ENCODE assay signal across 16 cellular contexts in the genomic region with DNA sequence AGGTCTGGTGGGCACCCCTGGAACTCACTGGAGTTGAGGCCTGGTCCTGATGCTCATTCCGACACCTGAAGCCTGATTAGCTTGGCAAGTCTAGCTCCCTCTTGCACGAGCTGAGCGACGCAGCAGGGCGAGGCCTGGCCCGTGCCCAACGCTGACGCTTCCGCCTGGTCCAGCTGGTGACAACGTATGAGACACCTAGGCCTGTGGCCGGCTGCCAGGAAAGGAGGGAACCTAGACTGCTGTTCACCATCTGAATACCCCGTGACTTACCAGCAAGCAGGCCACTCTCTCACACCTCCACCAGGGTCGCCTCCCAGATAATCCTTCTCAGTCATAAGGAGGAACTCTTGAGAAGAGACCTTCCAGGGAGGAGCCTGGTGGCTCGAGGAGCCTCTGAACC. TPM values are rescaled to one million over a fixed set of nuclear protein-coding genes. Genes with fewer than 3 reads are reported as not detected.
DNase-seq lines count a peak whose midpoint lies in the region; ATAC-seq, FAIRE-seq and TF ChIP-seq lines count a peak whose summit lies in the region.
"Had no signal": no experiment of that assay in that cellular context is flagged by ENCODE, and none has a peak within 500 bp of the region (broad histone marks: within the 10 kb centered on the region; RNA-seq: fewer than 3 reads in every experiment).

No MANE protein-coding gene starts in this region.

- no peaks in the 10 kb centered on the region for H3K9me3 Mint-ChIP-seq in MCF 10A (ENCODE audit: unreplicated experiment)
- no peaks in the 10 kb centered on the region for H3K9me3 Mint-ChIP-seq in stimulated activated effector memory CD8-positive, alpha-beta T cell treated with anti-CD3 and anti-CD28 coated beads, Interleukin-12 subunit alpha, Interleukin-12 subunit beta, amount 100 ng/mL, for 72 hours
- H3K9me3 Mint-ChIP-seq: central memory CD8-positive, alpha-beta T cell had no signal

- H3K4me1 Mint-ChIP-seq in MCF 10A (ENCODE audit: insufficient read depth, unreplicated experiment) (peaks cover 16% of the 10 kb centered on the region), T-helper 17 cell (peaks cover 3% of the 10 kb centered on the region)
- peaks cover 8% of the 10 kb centered on the region for H3K4me1 Mint-ChIP-seq in stimulated activated effector memory CD8-positive, alpha-beta T cell treated with anti-CD3 and anti-CD28 coated beads, Interleukin-12 subunit alpha, Interleukin-12 subunit beta, amount 100 ng/mL, for 72 hours

- H3K9ac ChIP-seq in mammary epithelial cell (ENCODE audit: insufficient read depth, low read length) = no peak overlapping the region
- H3K9ac ChIP-seq: GM23248 had no signal

- BruUV-seq in MCF 10A (replicated peaks; lab: Mats Ljungman, UMichigan) (no TSS peak), mammary epithelial cell (replicated peaks; lab: Mats Ljungman, UMichigan) (no TSS peak)

- peak; percentile 33 for ATAC-seq in body of pancreas
- peak; percentile 7 for ATAC-seq in stimulated activated effector memory CD8-positive, alpha-beta T cell treated with anti-CD3 and anti-CD28 coated beads, Interleukin-12 subunit alpha, Interleukin-12 subunit beta, amount 100 ng/mL, for 72 hours
- ATAC-seq in T-helper 17 cell = no peak
- no peak for ATAC-seq in GM19397 (IDR thresholded peaks at IDR 0.05; ENCODE audit: unreplicated experiment)

- no peaks in the 10 kb centered on the region for H3K27me3 ChIP-seq in mammary epithelial cell (ENCODE audit: insufficient read depth, low read length)
- H3K27me3 ChIP-seq in body of pancreas = no peaks in the 10 kb centered on the region
- H3K27me3 ChIP-seq: SJSA1, vagina had no signal

- no peak overlapping the region for H2AFZ ChIP-seq in mammary epithelial cell (ENCODE audit: low read depth, low read length)
- H2AFZ ChIP-seq: GM23248 had no signal

- H4K20me1 ChIP-seq in mammary epithelial cell (ENCODE audit: insufficient read depth, low read length) = no peaks in the 10 kb centered on the region

- H3K4me3 Mint-ChIP-seq in MCF 10A (ENCODE audit: unreplicated experiment) = no peak overlapping the region
- no peak overlapping the region for H3K4me3 Mint-ChIP-seq in stimulated activated effector memory CD8-positive, alpha-beta T cell treated with anti-CD3 and anti-CD28 coated beads, Interleukin-12 subunit alpha, Interleukin-12 subunit beta, amount 100 ng/mL, for 72 hours
- H3K4me3 Mint-ChIP-seq in T-helper 17 cell = no peak overlapping the region
- H3K4me3 Mint-ChIP-seq: central memory CD8-positive, alpha-beta T cell had no signal

- CTCF ChIA-PET in MCF 10A (lab: Yijun Ruan, JAX) = interaction anchor here (0.6 to 2.4 kb wide), 5 partner anchors 9 to 32 kb away, joined by 3 to 16 read pairs (median 4); no protein-coding TSS in a partner anchor
- CTCF ChIA-PET in mammary epithelial cell (lab: Charles Lee; ENCODE audit: low non-redundant PET) = no interaction called here

- WGBS in mammary epithelial cell (ENCODE audit: low coverage, missing lambda C conversion rate) = 81% methylated on average over 7 of the region's 14 CpGs
- WGBS in body of pancreas, 2 donors = 66 to 83% methylated on average over 2 to 14 of the region's 14 CpGs

- TF ChIP-seq CTCF in MCF 10A (IDR thresholded peaks at IDR 0.05; ENCODE audit: unreplicated experiment) (no peak), mammary epithelial cell (conservative IDR thresholded peaks at IDR 0.05 in 1 of 2, IDR thresholded peaks at IDR 0.05 in 1 of 2; ENCODE audit: extremely low read depth in 1 of 2, insufficient read depth in 1 of 2, low read depth in 1 of 2, low read length in 2 of 2) (no peak), body of pancreas (IDR thresholded peaks at IDR 0.05) (no peak)

- H3K27ac Mint-ChIP-seq in MCF 10A (ENCODE audit: low read depth, unreplicated experiment) (peak overlapping the region; percentile 54), T-helper 17 cell (no peak overlapping the region)
- no peak overlapping the region for H3K27ac Mint-ChIP-seq in stimulated activated effector memory CD8-positive, alpha-beta T cell treated with anti-CD3 and anti-CD28 coated beads, Interleukin-12 subunit alpha, Interleukin-12 subunit beta, amount 100 ng/mL, for 72 hours

- H3K4me1 ChIP-seq in mammary epithelial cell (ENCODE audit: insufficient read depth, low read length) (peaks cover 7% of the 10 kb centered on the region), body of pancreas (no peaks in the 10 kb centered on the region)
- H3K4me1 ChIP-seq: SJSA1, vagina had no signal

- no peak overlapping the region for H3K4me2 ChIP-seq in mammary epithelial cell (ENCODE audit: insufficient read depth, low read depth, low read length)

- DNase-seq in MCF 10A (ENCODE audit: unreplicated experiment) (peak; percentile 92), mammary epithelial cell (no peak), NCI-H2171 treated with DMSO at 0.1 percent for 48 hours (lab: John Stamatoyannopoulos, UW) (peak; percentile 98), body of pancreas (peak; percentile 34 to 65 (median 64)), GM12891 (ENCODE audit: insufficient read length, low spot score) (no peak), T-helper 17 cell (no peak)
- DNase-seq in stimulated activated effector memory CD8-positive, alpha-beta T cell treated with anti-CD3 and anti-CD28 coated beads, Interleukin-12 subunit alpha, Interleukin-12 subunit beta, amount 100 ng/mL, for 72 hours (ENCODE audit: low spot score in 2 of 2) = no peak
- DNase-seq: activated gamma-delta T cell, foreskin fibroblast, GM23248 had no signal

- H3K9me3 ChIP-seq in mammary epithelial cell (replicated peaks; ENCODE audit: insufficient read depth, low read length) (no peaks in the 10 kb centered on the region), body of pancreas (no peaks in the 10 kb centered on the region), T-helper 17 cell (ENCODE audit: control insufficient read depth, low read length, poor library complexity, severe bottlenecking) (no peaks in the 10 kb centered on the region)
- H3K9me3 ChIP-seq: SJSA1, vagina had no signal

- H3K79me2 ChIP-seq in mammary epithelial cell (ENCODE audit: insufficient read depth, low read length) = peaks cover 12% of the 10 kb centered on the region

- H3K36me3 ChIP-seq in mammary epithelial cell (ENCODE audit: insufficient read depth, low read length) = peaks cover 7% of the 10 kb centered on the region
- peaks cover 0 to 10% of the 10 kb centered on the region in 2 donors for H3K36me3 ChIP-seq in body of pancreas (replicated peaks in 1 of 2; ENCODE audit: insufficient read depth in 1 of 2, low read depth in 2 of 2)

- in situ Hi-C loops in mammary epithelial cell (cut with MboI; ENCODE audit: low sequenced_read_pairs in 2 of 2) = no loop called here

- no peak overlapping the region for H3K27ac ChIP-seq in mammary epithelial cell (ENCODE audit: insufficient read depth, low read depth, low read length)
- no peak overlapping the region for H3K27ac ChIP-seq in body of pancreas
- H3K27ac ChIP-seq: GM23248, SJSA1, vagina had no signal

- intact Hi-C loops in MCF 10A (cut with micrococcal nuclease) = no loop called here
- intact Hi-C loops in mammary epithelial cell (cut with micrococcal nuclease) = no loop called here
- intact Hi-C loops in body of pancreas (cut with DNase I) = no loop called here

- no peak for FAIRE-seq in GM12891 (lab: Jason Lieb, UNC)
- FAIRE-seq: G401.6 had no signal

- H3K27me3 Mint-ChIP-seq in MCF 10A (ENCODE audit: insufficient read depth, unreplicated experiment) = no peaks in the 10 kb centered on the region
- no peaks in the 10 kb centered on the region for H3K27me3 Mint-ChIP-seq in T-helper 17 cell
- H3K27me3 Mint-ChIP-seq: central memory CD8-positive, alpha-beta T cell had no signal

- no peak for TF ChIP-seq POLR2A in body of pancreas (IDR thresholded peaks at IDR 0.05)
- no peak for TF ChIP-seq POLR2A in GM12891 (IDR thresholded peaks at IDR 0.05; ENCODE audit: low read depth, low read length)

- H3K36me3 Mint-ChIP-seq in MCF 10A (ENCODE audit: insufficient read depth, unreplicated experiment) (peaks cover 18% of the 10 kb centered on the region), T-helper 17 cell (ENCODE audit: low read depth) (no peaks in the 10 kb centered on the region)
- H3K36me3 Mint-ChIP-seq in stimulated activated effector memory CD8-positive, alpha-beta T cell treated with anti-CD3 and anti-CD28 coated beads, Interleukin-12 subunit alpha, Interleukin-12 subunit beta, amount 100 ng/mL, for 72 hours = peaks cover 20% of the 10 kb centered on the region

- POLR2A ChIA-PET in MCF 10A (lab: Yijun Ruan, JAX) = interaction anchor here (0.6 to 1.0 kb wide), 4 partner anchors 24 to 1351 kb away, joined by 3 to 5 read pairs (median 3); a partner anchor contains a TSS

- dilution Hi-C loops in mammary epithelial cell (cut with HindIII; ENCODE audit: low sequenced_read_pairs) = no loop called here

- no peak overlapping the region for H3K4me3 ChIP-seq in mammary epithelial cell (replicated peaks in 1 of 3; ENCODE audit: insufficient read depth in 1 of 3, low read depth in 2 of 3, low read length in 3 of 3)
- no peak overlapping the region for H3K4me3 ChIP-seq in body of pancreas
- H3K4me3 ChIP-seq: GM23248, SJSA1, vagina had no signal

TF ChIP-seq in GM12891, 5 proteins besides CTCF, POLR2A, EP300 and RAD21:
- TF ChIP-seq POLR2AphosphoS5 (IDR thresholded peaks at IDR 0.05; ENCODE audit: low read depth, low read length) = no peak
- TF ChIP-seq POU2F2 (IDR thresholded peaks at IDR 0.05; ENCODE audit: low read depth, low read length) = no peak
- no peak for TF ChIP-seq PAX5 (IDR thresholded peaks at IDR 0.05; ENCODE audit: insufficient read depth, low read length, severe bottlenecking)
- no peak for TF ChIP-seq SPI1 (IDR thresholded peaks at IDR 0.05; ENCODE audit: low read depth, low read length)
- TF ChIP-seq TAF1 (IDR thresholded peaks at IDR 0.05; ENCODE audit: low read depth, low read length) = no peak

RNA-seq across cellular contexts. Expression of a gene that starts 24.5 kb away (rescaled TPM):
- total RNA-seq in MCF 10A (2022) = 47.1 and 49.5 TPM in 2 replicates
- total RNA-seq in mammary epithelial cell = 10 to 100 TPM; 30.3 to 40.4 TPM
- 26.5 TPM for polyA plus RNA-seq in mammary epithelial cell
- polyA minus RNA-seq in mammary epithelial cell = 29.5 TPM
- total RNA-seq in body of pancreas = 10 to 100 TPM; 15.8 to 16.2 TPM
- polyA plus RNA-seq in GM12891 (2012; ENCODE audit: low read depth, missing spikeins) = 15.7 TPM
- 10 to 100 TPM; 30.0 to 41.4 TPM for total RNA-seq in T-helper 17 cell

RNA-seq across cellular contexts. Expression of a gene that starts 44.3 kb away (rescaled TPM):
- total RNA-seq in MCF 10A (2022) = not detected in 2 replicates
- total RNA-seq in mammary epithelial cell = not detected
- polyA plus RNA-seq in mammary epithelial cell = not detected
- polyA minus RNA-seq in mammary epithelial cell = not detected
- total RNA-seq in body of pancreas = not detected
- 0.06 TPM for polyA plus RNA-seq in GM12891 (2012; ENCODE audit: low read depth, missing spikeins)
- total RNA-seq in T-helper 17 cell = not detected
- total RNA-seq: A673, GM23248, SJSA1 had no signal
- polyA plus RNA-seq: GM23248 had no signal

Comparison
In these comparisons a context has a peak if more than half of its experiments do, and no peak if none do; other contexts are left out.
1. DNase-seq: peak in MCF 10A (single experiment), NCI-H2171 treated with DMSO at 0.1 percent for 48 hours (single experiment) and body of pancreas (4 of 4); none in mammary epithelial cell (single experiment), stimulated activated effector memory CD8-positive, alpha-beta T cell treated with anti-CD3 and anti-CD28 coated beads, Interleukin-12 subunit alpha, Interleukin-12 subunit beta, amount 100 ng/mL, for 72 hours (0 of 2), GM12891 (single experiment) and T-helper 17 cell (0 of 3).
2. ATAC-seq: peak in body of pancreas (single experiment) and stimulated activated effector memory CD8-positive, alpha-beta T cell treated with anti-CD3 and anti-CD28 coated beads, Interleukin-12 subunit alpha, Interleukin-12 subunit beta, amount 100 ng/mL, for 72 hours (single experiment); none in T-helper 17 cell (single experiment) and GM19397 (single experiment).